8 cellular contexts compared by ENCODE assay signal in the genomic region with DNA sequence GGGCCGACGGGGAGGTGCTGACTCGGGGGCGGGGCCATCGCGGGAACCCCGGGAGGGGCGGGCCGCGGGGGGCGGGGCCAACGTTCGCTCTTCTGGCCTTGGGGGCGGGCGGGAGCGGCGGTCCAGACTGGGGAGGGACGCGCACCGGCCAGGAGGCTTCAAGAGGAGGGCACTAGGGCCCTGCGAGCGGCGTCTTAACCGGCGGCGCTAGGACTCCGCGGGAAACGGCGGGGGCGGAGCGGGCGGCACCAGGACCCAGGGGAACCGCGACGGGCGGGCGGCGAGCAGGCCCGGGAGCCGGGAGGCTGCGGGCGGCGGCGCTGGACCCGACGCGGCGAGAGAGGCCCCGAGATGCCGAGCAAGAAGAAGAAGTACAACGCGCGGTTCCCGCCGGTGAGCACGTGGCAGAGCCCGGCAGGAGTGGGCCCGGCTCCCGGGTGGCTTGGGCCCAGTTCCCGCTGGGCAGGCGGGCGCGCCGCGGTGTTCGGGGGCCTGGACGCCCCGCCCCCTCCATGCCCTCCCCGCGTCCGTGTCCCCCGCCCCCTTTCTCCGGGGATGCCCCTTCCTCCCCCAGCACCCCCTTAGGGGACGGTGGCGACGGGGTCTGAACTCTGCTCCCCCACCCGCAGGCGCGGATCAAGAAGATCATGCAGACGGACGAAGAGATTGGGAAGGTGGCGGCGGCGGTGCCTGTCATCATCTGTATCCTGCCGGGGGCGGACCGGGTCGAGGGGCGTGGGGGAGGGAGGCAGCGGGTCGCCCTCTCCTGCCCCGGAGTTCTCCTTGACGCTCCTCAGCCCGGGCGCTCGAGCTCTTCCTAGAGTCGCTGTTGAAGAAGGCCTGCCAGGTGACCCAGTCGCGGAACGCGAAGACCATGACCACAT. TPM values are rescaled to one million over a fixed set of nuclear protein-coding genes. Genes with fewer than 3 reads are reported as not detected.
DNase-seq lines count a peak whose midpoint lies in the region; TF ChIP-seq lines count a peak whose summit lies in the region.

A gene with protein sequence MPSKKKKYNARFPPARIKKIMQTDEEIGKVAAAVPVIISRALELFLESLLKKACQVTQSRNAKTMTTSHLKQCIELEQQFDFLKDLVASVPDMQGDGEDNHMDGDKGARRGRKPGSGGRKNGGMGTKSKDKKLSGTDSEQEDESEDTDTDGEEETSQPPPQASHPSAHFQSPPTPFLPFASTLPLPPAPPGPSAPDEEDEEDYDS (plus strand): TSS at position 276 of the 884 bp plus-strand sequence. CDS start 76 bp downstream, at position 352.

- peak within 1 kb of the TSS; percentile 99 for H3K27ac ChIP-seq in GM23248
- peak within 1 kb of the TSS; percentile 94 to 99 (median 98) for H3K27ac ChIP-seq in esophagus squamous epithelium

- intact Hi-C loops in esophagus squamous epithelium (cut with DNase I): no loop called here

- H3K9me3 ChIP-seq in GM23248 (ENCODE audit: low read depth): no peaks in the 10 kb centered on the region
- no peaks in the 10 kb centered on the region for H3K9me3 ChIP-seq in esophagus squamous epithelium

- H2AFZ ChIP-seq in GM23248: peak within 1 kb of the TSS; percentile 23

- peak within 1 kb of the TSS; percentile 93 for H3K4me3 ChIP-seq in GM23248
- H3K4me3 ChIP-seq in esophagus squamous epithelium: peak within 1 kb of the TSS; percentile 89 to 98 (median 94)

- peak in 3 of 4 donors; percentile 55 to 84 (median 81) for TF ChIP-seq POLR2A in esophagus squamous epithelium (IDR thresholded peaks at IDR 0.05)

- H3K79me2 ChIP-seq in GM23248 (ENCODE audit: insufficient read depth): peaks cover 67% of the 10 kb centered on the region

- peak within 1 kb of the TSS; percentile 87 for H3K4me2 ChIP-seq in GM23248 (ENCODE audit: unreplicated experiment)

- H3K4me1 ChIP-seq in GM23248 (ENCODE audit: insufficient read depth) (peaks cover 42% of the 10 kb centered on the region), esophagus squamous epithelium (peaks cover 50 to 77% (median 50%) of the 10 kb centered on the region in 3 donors)

- no peaks in the 10 kb centered on the region for H4K20me1 ChIP-seq in GM23248 (ENCODE audit: insufficient read depth)

- peak in 3 of 6 experiments; percentile 3 to 38 (median 34) for TF ChIP-seq CTCF in esophagus squamous epithelium (IDR thresholded peaks at IDR 0.05)

- WGBS in GM23248 (ENCODE audit: low coverage in 1 of 2, low lambda C conversion rate in 2 of 2, missing lambda C conversion rate in 2 of 2), 2 experiments: 0 to 1% methylated on average over 37 to 94 of the region's 102 CpGs
- WGBS in esophagus squamous epithelium, 2 donors: 2% methylated on average over 25 of the region's 102 CpGs; no CpG with 5 or more reads in 1 of the 2 donors

- H3K27me3 ChIP-seq in GM23248 (replicated peaks; ENCODE audit: insufficient read depth): no peaks in the 10 kb centered on the region
- no peaks in the 10 kb centered on the region for H3K27me3 ChIP-seq in esophagus squamous epithelium

- H3K9me2 ChIP-seq in GM23248 (ENCODE audit: insufficient read depth): no peaks in the 10 kb centered on the region

- H3K36me3 ChIP-seq in GM23248 (ENCODE audit: low read depth) (peaks cover 19% of the 10 kb centered on the region; the same call in 1 of the 2 replicates), esophagus squamous epithelium (peaks cover 0 to 46% (median 0%) of the 10 kb centered on the region in 3 donors)

- H3K9ac ChIP-seq in GM23248: peak within 1 kb of the TSS; percentile 96

- peak; percentile 95 for DNase-seq in DMS53 treated with DMSO at 0.1 percent for 48 hours (lab: John Stamatoyannopoulos, UW; ENCODE audit: unreplicated experiment)
- DNase-seq in GM23248: peak; percentile 100
- peak; percentile 97 for DNase-seq in Kasumi-1 (lab: John Stamatoyannopoulos, UW)
- peak; percentile 98 for DNase-seq in RKO (ENCODE audit: low spot score)
- DNase-seq in activated T-helper 1 cell treated with Interleukin-2 at 50 U/mL for 16 hours (ENCODE audit: low read depth): peak; percentile 100
- DNase-seq in esophagus squamous epithelium (lab: John Stamatoyannopoulos, UW): peak; percentile 93
- peak; percentile 98 for DNase-seq in myocyte (ENCODE audit: low read depth)
- DNase-seq in stimulated activated CD8-positive, alpha-beta memory T cell treated with anti-CD3 and anti-CD28 coated beads, Interleukin-7, amount 100 ng/mL, for 4 hours (ENCODE audit: low read depth in 2 of 2): peak; percentile 96 to 100

- H3F3A ChIP-seq in GM23248 (ENCODE audit: insufficient read depth): peaks cover 52% of the 10 kb centered on the region

- in situ Hi-C loops in GM23248 (cut with MboI): no loop called here

RNA-seq across cellular contexts. Expression of the gene that starts here (rescaled TPM):
- total RNA-seq in GM23248 (2014; rRNA removed; shearing (Covaris generic)): 223 and 307 TPM in 2 replicates
- polyA plus RNA-seq in GM23248 (2016; fragmentation: Nextera tagmentation; extraction: Ambion mirVana): 517 and 533 TPM in 2 replicates
- 100 to 1,000 TPM in 1 of 4 donors, 10 to 100 TPM in 3; 69.6 to 138 (median 76.8) TPM for total RNA-seq in esophagus squamous epithelium
- 133 and 165 TPM in 2 replicates for total RNA-seq in myocyte
- 306 TPM for polyA plus RNA-seq in myocyte (2012)

Comparison
In these comparisons a context has a peak if more than half of its experiments do, and no peak if none do; other contexts are left out.
1. Peak in every context shown above with its lines: DNase-seq, H3K4me3 ChIP-seq and H3K27ac ChIP-seq.